In genomic region chr7:142131439-142131838, GRCh38 we compare ENCODE assay signal across 1 cellular context.
TF ChIP-seq lines count a peak whose summit lies in the region.

No MANE protein-coding gene starts in this region.

TF ChIP-seq in H1, 55 proteins besides CTCF, POLR2A, EP300 and RAD21 (continued from another document):
- TF ChIP-seq USF2 (IDR thresholded peaks at IDR 0.05; ENCODE audit: low read length) = no peak
- no peak for TF ChIP-seq JUND (IDR thresholded peaks at IDR 0.05; ENCODE audit: low read length)
